8 cellular contexts compared by ENCODE assay signal in the genomic region with DNA sequence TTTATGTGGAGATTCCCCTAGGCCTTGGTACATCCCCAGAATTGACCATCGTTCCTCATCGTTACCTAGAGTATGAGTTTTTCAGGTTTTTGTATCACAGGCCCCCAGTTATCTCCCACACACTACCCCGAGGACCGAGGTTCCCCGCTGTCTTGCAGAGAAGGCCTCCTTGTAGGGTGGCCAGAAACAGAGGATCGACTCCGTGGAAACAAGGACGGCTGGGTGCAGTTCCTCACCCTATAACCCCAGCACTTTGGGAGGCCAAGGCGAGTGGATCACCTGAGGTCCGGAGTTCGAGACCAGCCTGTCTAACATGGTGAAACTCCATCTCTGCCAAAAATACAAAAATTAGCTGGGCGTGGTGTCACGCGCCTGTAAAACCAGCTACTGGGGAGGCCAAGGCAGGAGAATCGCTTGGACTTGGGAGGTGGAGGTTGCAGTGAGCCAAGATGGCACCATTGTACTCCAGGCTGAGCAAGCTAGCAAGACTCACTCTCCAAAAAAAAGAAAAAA. TPM values are rescaled to one million over a fixed set of nuclear protein-coding genes. Genes with fewer than 3 reads are reported as not detected.
A peak's percentile ranks its signal among the peaks of the same experiment; 100 is the strongest.
DNase-seq lines count a peak whose midpoint lies in the region; ATAC-seq and TF ChIP-seq lines count a peak whose summit lies in the region.

No MANE protein-coding gene starts in this region.

- in situ Hi-C loops in HAP-1 (cut with MboI; ENCODE audit: low sequenced_read_pairs): no loop called here

- no peak overlapping the region for H3K27ac ChIP-seq in iPS DF 6.9 (ENCODE audit: low read length)
- peak overlapping the region; percentile 20 for H3K27ac ChIP-seq in smooth muscle cell (ENCODE audit: low read depth)

- peaks cover 7% of the 10 kb centered on the region for H3K36me3 Mint-ChIP-seq in activated CD8-positive, alpha-beta T cell treated with anti-CD3 and anti-CD28 coated beads, Interleukin-2, amount 10 ng/mL, durations not matched to agents 7 days and 5 days (ENCODE audit: low read depth)

- WGBS in iPS DF 6.9 (ENCODE audit: insufficient coverage, insufficient read length): no CpG with 5 or more reads among the region's 15 CpGs
- 89% methylated on average over 15 of the region's 15 CpGs for WGBS in smooth muscle cell (ENCODE audit: low lambda C conversion rate)

- H3K4me1 ChIP-seq in HAP-1 (peaks cover 2% of the 10 kb centered on the region), iPS DF 6.9 (ENCODE audit: control insufficient read depth, insufficient read depth, low read length) (peaks cover 3% of the 10 kb centered on the region; the same call in 1 of the 2 replicates), smooth muscle cell (ENCODE audit: low read depth) (peaks cover 5% of the 10 kb centered on the region)

- H3K9ac ChIP-seq in smooth muscle cell (ENCODE audit: low read depth): peak overlapping the region; percentile 79

- H3K4me2 ChIP-seq in smooth muscle cell: peak overlapping the region; percentile 82

- peak overlapping the region; percentile 89 for H3K4me3 Mint-ChIP-seq in activated CD8-positive, alpha-beta T cell treated with anti-CD3 and anti-CD28 coated beads, Interleukin-2, amount 10 ng/mL, durations not matched to agents 7 days and 5 days

- no peaks in the 10 kb centered on the region for H3K27me3 Mint-ChIP-seq in activated CD8-positive, alpha-beta T cell treated with anti-CD3 and anti-CD28 coated beads, Interleukin-2, amount 10 ng/mL, durations not matched to agents 7 days and 5 days (ENCODE audit: low read depth)

- H3K27me3 ChIP-seq in HAP-1 (ENCODE audit: low read depth): no peaks in the 10 kb centered on the region
- H3K27me3 ChIP-seq in iPS DF 6.9 (ENCODE audit: control insufficient read depth, insufficient read depth, low read length): no peaks in the 10 kb centered on the region
- H3K27me3 ChIP-seq in smooth muscle cell (ENCODE audit: low read depth): no peaks in the 10 kb centered on the region

- no peaks in the 10 kb centered on the region for H3K9me3 Mint-ChIP-seq in activated CD8-positive, alpha-beta T cell treated with anti-CD3 and anti-CD28 coated beads, Interleukin-2, amount 10 ng/mL, durations not matched to agents 7 days and 5 days (ENCODE audit: insufficient read depth)

- peaks cover 54% of the 10 kb centered on the region for H3K79me2 ChIP-seq in smooth muscle cell (ENCODE audit: low read depth)

- peak overlapping the region; percentile 76 for H3K4me3 ChIP-seq in HAP-1
- H3K4me3 ChIP-seq in iPS DF 6.9 (ENCODE audit: low read length): peak overlapping the region; percentile 64; the same call in 1 of the 2 replicates
- H3K4me3 ChIP-seq in smooth muscle cell: peak overlapping the region; percentile 67

- ATAC-seq in activated CD8-positive, alpha-beta T cell treated with anti-CD3 and anti-CD28 coated beads, Interleukin-2, amount 10 ng/mL, durations not matched to agents 7 days and 5 days: no peak
- ATAC-seq in HG03175 (IDR thresholded peaks at IDR 0.05; ENCODE audit: unreplicated experiment) (no peak), GM21526 (IDR thresholded peaks at IDR 0.05; ENCODE audit: low FRiP score, unreplicated experiment) (no peak)

- H3K27ac Mint-ChIP-seq in activated CD8-positive, alpha-beta T cell treated with anti-CD3 and anti-CD28 coated beads, Interleukin-2, amount 10 ng/mL, durations not matched to agents 7 days and 5 days: peak overlapping the region; percentile 90

- H2AFZ ChIP-seq in smooth muscle cell (ENCODE audit: low read depth): no peak overlapping the region

- H3K36me3 ChIP-seq in HAP-1 (replicated peaks) (peaks cover 7% of the 10 kb centered on the region; the same call in 1 of the 2 replicates), iPS DF 6.9 (ENCODE audit: control insufficient read depth, insufficient read depth, low read length) (peaks cover 6% of the 10 kb centered on the region; the same call in 1 of the 2 replicates), smooth muscle cell (ENCODE audit: low read depth) (no peaks in the 10 kb centered on the region)

- peaks cover 39% of the 10 kb centered on the region for H4K20me1 ChIP-seq in smooth muscle cell (ENCODE audit: low read depth)

- H3F3A ChIP-seq in smooth muscle cell (ENCODE audit: low read depth): peaks cover 10% of the 10 kb centered on the region

- peaks cover 51% of the 10 kb centered on the region for H3K4me1 Mint-ChIP-seq in activated CD8-positive, alpha-beta T cell treated with anti-CD3 and anti-CD28 coated beads, Interleukin-2, amount 10 ng/mL, durations not matched to agents 7 days and 5 days (ENCODE audit: low read depth)

- CTCF ChIA-PET in activated CD8-positive, alpha-beta T cell treated with anti-CD3 and anti-CD28 coated beads, Interleukin-2, amount 10 ng/mL, durations not matched to agents 7 days and 5 days (lab: Charles Lee): interaction anchor here (1.2 kb wide), 1 partner anchor 41 kb away, joined by 4 read pairs; no protein-coding TSS in a partner anchor

- no peak for TF ChIP-seq CTCF in smooth muscle cell (IDR thresholded peaks at IDR 0.05; ENCODE audit: borderline replicate concordance, insufficient read depth, poor library complexity, severe bottlenecking)

- POLR2A ChIA-PET in activated CD8-positive, alpha-beta T cell treated with anti-CD3 and anti-CD28 coated beads, Interleukin-2, amount 10 ng/mL, durations not matched to agents 7 days and 5 days (lab: Charles Lee): interaction anchor here (0.6 to 1.1 kb wide), 2 partner anchors 9 to 60 kb away, joined by 3 to 5 read pairs; no protein-coding TSS in a partner anchor

- no peak for DNase-seq in HAP-1 (ENCODE audit: low spot score in 2 of 2)
- DNase-seq in activated CD8-positive, alpha-beta T cell treated with anti-CD3 and anti-CD28 coated beads, Interleukin-2, amount 10 ng/mL, durations not matched to agents 7 days and 5 days: no peak
- no peak for DNase-seq in iPS DF 6.9 (ENCODE audit: low read depth, low spot score)
- no peak for DNase-seq in smooth muscle cell (lab: John Stamatoyannopoulos, UW; ENCODE audit: unreplicated experiment)
- DNase-seq in midbrain (lab: John Stamatoyannopoulos, UW): no peak
- DNase-seq in ureter (ENCODE audit: low spot score): no peak

- H3K9me3 ChIP-seq in HAP-1 (no peaks in the 10 kb centered on the region), iPS DF 6.9 (ENCODE audit: control insufficient read depth, insufficient read depth, low read length) (no peaks in the 10 kb centered on the region), smooth muscle cell (replicated peaks; ENCODE audit: low read depth) (no peaks in the 10 kb centered on the region)

RNA-seq across cellular contexts. Expression of gene ADAT3, which starts 0.7 kb away (rescaled TPM):
- total RNA-seq in activated CD8-positive, alpha-beta T cell treated with anti-CD3 and anti-CD28 coated beads, Interleukin-2, amount 10 ng/mL, durations not matched to agents 7 days and 5 days: 10 to 100 TPM in 1 of 2 experiments, 1 to 10 TPM in 1; 9.9 to 11.0 TPM
- total RNA-seq in smooth muscle cell (0.49 and 0.58 TPM in 2 replicates), ureter (4.1 TPM)
- polyA plus RNA-seq in smooth muscle cell: 2.0 and 4.8 TPM in 2 replicates

RNA-seq across cellular contexts. Expression of gene SCAMP4, which starts 0.7 kb away (rescaled TPM):
- 10 to 100 TPM; 29.9 to 37.2 TPM for total RNA-seq in activated CD8-positive, alpha-beta T cell treated with anti-CD3 and anti-CD28 coated beads, Interleukin-2, amount 10 ng/mL, durations not matched to agents 7 days and 5 days
- total RNA-seq in smooth muscle cell (72.6 and 96.9 TPM in 2 replicates), ureter (82.3 TPM)
- 54.5 and 74.1 TPM in 2 replicates for polyA plus RNA-seq in smooth muscle cell

RNA-seq across cellular contexts. Expression of gene ABHD17A, which starts 20.6 kb away (rescaled TPM):
- total RNA-seq in activated CD8-positive, alpha-beta T cell treated with anti-CD3 and anti-CD28 coated beads, Interleukin-2, amount 10 ng/mL, durations not matched to agents 7 days and 5 days: 100 to 1,000 TPM; 181 to 196 TPM
- total RNA-seq in smooth muscle cell (42.9 and 49.2 TPM in 2 replicates), ureter (58.1 TPM)
- polyA plus RNA-seq in smooth muscle cell: 98.3 and 106 TPM in 2 replicates

RNA-seq across cellular contexts. Expression of gene CSNK1G2, which starts 35.1 kb away (rescaled TPM):
- 100 to 1,000 TPM; 103 to 105 TPM for total RNA-seq in activated CD8-positive, alpha-beta T cell treated with anti-CD3 and anti-CD28 coated beads, Interleukin-2, amount 10 ng/mL, durations not matched to agents 7 days and 5 days
- total RNA-seq in smooth muscle cell: 47.5 and 53.5 TPM in 2 replicates
- 74.9 and 86.1 TPM in 2 replicates for polyA plus RNA-seq in smooth muscle cell
- total RNA-seq in ureter: 57.2 TPM

RNA-seq across cellular contexts. Expression of gene KLF16, which starts 42.5 kb away (rescaled TPM):
- 10 to 100 TPM; 26.5 to 29.8 TPM for total RNA-seq in activated CD8-positive, alpha-beta T cell treated with anti-CD3 and anti-CD28 coated beads, Interleukin-2, amount 10 ng/mL, durations not matched to agents 7 days and 5 days
- total RNA-seq in smooth muscle cell: 4.3 and 5.8 TPM in 2 replicates
- 15.4 and 16.7 TPM in 2 replicates for polyA plus RNA-seq in smooth muscle cell
- total RNA-seq in ureter: 14.8 TPM
